2 cellular contexts compared by ENCODE assay signal in genomic region chr4:82913968-82914367, GRCh38.
TF ChIP-seq lines count a peak whose summit lies in the region.

No MANE protein-coding gene starts in this region.

TF ChIP-seq in HEK293, 187 proteins besides CTCF, POLR2A, EP300 and RAD21:
- TF ChIP-seq ZNF146 (tag by site-specific recombination; IDR thresholded peaks at IDR 0.05), result peak; percentile 79
TF ChIP-seq in HEK293: peak in this region for 1; not testable (repeated sequence) for 186.

TF ChIP-seq in K562, 482 proteins besides CTCF, POLR2A, EP300 and RAD21:
- peak; percentile 52 for TF ChIP-seq ZNF146 (CRISPR knock-in tag; IDR thresholded peaks at IDR 0.05; ENCODE audit: unreplicated experiment)
